29 cellular contexts compared by ENCODE assay signal in genomic region chr15:92506506-92506905, GRCh38.
"Had no signal": no experiment of that assay in that cellular context is flagged by ENCODE, and none has a peak within 500 bp of the region (broad histone marks: within the 10 kb centered on the region; RNA-seq: fewer than 3 reads in every experiment).

No MANE protein-coding gene starts in this region.

- DNase-seq: natural killer cell; occipital lobe; ovary; posterior cingulate gyrus; retina; right lobe of liver; sigmoid colon; stimulated activated CD4-positive, alpha-beta T cell treated with anti-CD3 and anti-CD28 coated beads, Interleukin-15, amount 100 ng/mL, for 24 hours; stimulated activated CD4-positive, alpha-beta T cell treated with anti-CD3 and anti-CD28 coated beads, Interleukin-2, amount 100 ng/mL, for 24 hours; stimulated activated CD4-positive, alpha-beta T cell treated with anti-CD3 and anti-CD28 coated beads, Interleukin-2, amount 100 ng/mL, for 48 hours; stimulated activated CD4-positive, alpha-beta T cell treated with anti-CD3 and anti-CD28 coated beads, Interleukin-4, amount 100 ng/mL, for 24 hours; stimulated activated naive B cell treated with anti-CD40 and anti-IgM and Interleukin-4, amounts not matched to agents 10 μg/mL and 1 μg/mL and 100 μg/mL, for 72 hours; stimulated activated naive CD4-positive, alpha-beta T cell treated with Interleukin-2 at 50 U/mL for 16 hours; stomach; thyroid gland; trophoblast cell; upper lobe of left lung had no signal

- H3K79me2 ChIP-seq: parathyroid adenoma had no signal

- H3K4me2 ChIP-seq: neural progenitor cell had no signal

- H3K27me3 ChIP-seq: neural progenitor cell, ovary, right atrium auricular region, right lobe of liver, sigmoid colon, stomach, thyroid gland, tibial nerve, upper lobe of left lung, vagina had no signal

- H3K4me1 Mint-ChIP-seq: natural killer cell; stimulated activated effector memory CD8-positive, alpha-beta T cell treated with anti-CD3 and anti-CD28 coated beads, Interleukin-12 subunit alpha, Interleukin-12 subunit beta, amount 100 ng/mL, for 72 hours; stimulated activated naive B cell treated with anti-CD40 and anti-IgM and Interleukin-4, amounts not matched to agents 10 μg/mL and 1 μg/mL and 100 μg/mL, for 72 hours had no signal

- ATAC-seq: natural killer cell; right lobe of liver; stimulated activated effector memory CD8-positive, alpha-beta T cell treated with anti-CD3 and anti-CD28 coated beads, Interleukin-12 subunit alpha, Interleukin-12 subunit beta, amount 100 ng/mL, for 72 hours; stimulated activated naive B cell treated with anti-CD40 and anti-IgM and Interleukin-4, amounts not matched to agents 10 μg/mL and 1 μg/mL and 100 μg/mL, for 72 hours had no signal

- H3K36me3 Mint-ChIP-seq: stimulated activated effector memory CD8-positive, alpha-beta T cell treated with anti-CD3 and anti-CD28 coated beads, Interleukin-12 subunit alpha, Interleukin-12 subunit beta, amount 100 ng/mL, for 72 hours; stimulated activated naive B cell treated with anti-CD40 and anti-IgM and Interleukin-4, amounts not matched to agents 10 μg/mL and 1 μg/mL and 100 μg/mL, for 72 hours had no signal

- FAIRE-seq: small intestine, urothelium cell line had no signal

- H3K9me3 ChIP-seq: ovary, prostate gland, right lobe of liver, thyroid gland, vagina had no signal

- H3K27ac ChIP-seq: neural progenitor cell, ovary, parathyroid adenoma, prostate gland, right atrium auricular region, right lobe of liver, sigmoid colon, stomach, thoracic aorta, thyroid gland, tibial nerve, upper lobe of left lung, vagina had no signal

- H3K9ac ChIP-seq: neural progenitor cell, parathyroid adenoma had no signal

- H3K4me3 Mint-ChIP-seq: natural killer cell; nephron; neural progenitor cell; stimulated activated effector memory CD8-positive, alpha-beta T cell treated with anti-CD3 and anti-CD28 coated beads, Interleukin-12 subunit alpha, Interleukin-12 subunit beta, amount 100 ng/mL, for 72 hours; stimulated activated naive B cell treated with anti-CD40 and anti-IgM and Interleukin-4, amounts not matched to agents 10 μg/mL and 1 μg/mL and 100 μg/mL, for 72 hours; stimulated activated naive CD8-positive, alpha-beta T cell treated with anti-CD3 and anti-CD28 coated beads, Interleukin-15, Interleukin-2, amounts not matched to agents 100 ng/mL and 50 ng/mL, for 24 hours had no signal

- H3K4me1 ChIP-seq: parathyroid adenoma, prostate gland, right atrium auricular region, right lobe of liver, sigmoid colon, thyroid gland, tibial nerve, upper lobe of left lung, vagina had no signal

- H3K4me3 ChIP-seq: neural progenitor cell, ovary, prostate gland, right atrium auricular region, right lobe of liver, sigmoid colon, stomach, thoracic aorta, thyroid gland, tibial nerve, upper lobe of left lung, vagina had no signal

- H3K27ac Mint-ChIP-seq: natural killer cell; neural progenitor cell; stimulated activated effector memory CD8-positive, alpha-beta T cell treated with anti-CD3 and anti-CD28 coated beads, Interleukin-12 subunit alpha, Interleukin-12 subunit beta, amount 100 ng/mL, for 72 hours; stimulated activated naive B cell treated with anti-CD40 and anti-IgM and Interleukin-4, amounts not matched to agents 10 μg/mL and 1 μg/mL and 100 μg/mL, for 72 hours; stimulated activated naive CD8-positive, alpha-beta T cell treated with anti-CD3 and anti-CD28 coated beads, Interleukin-15, Interleukin-2, amounts not matched to agents 100 ng/mL and 50 ng/mL, for 24 hours had no signal

- H2AFZ ChIP-seq: neural progenitor cell, parathyroid adenoma had no signal

- H3K36me3 ChIP-seq: neural progenitor cell, ovary, prostate gland, right atrium auricular region, right lobe of liver, sigmoid colon, stomach, thoracic aorta, thyroid gland, tibial nerve, upper lobe of left lung, vagina had no signal
